ENCODE assay signal across 8 cellular contexts in the genomic region with DNA sequence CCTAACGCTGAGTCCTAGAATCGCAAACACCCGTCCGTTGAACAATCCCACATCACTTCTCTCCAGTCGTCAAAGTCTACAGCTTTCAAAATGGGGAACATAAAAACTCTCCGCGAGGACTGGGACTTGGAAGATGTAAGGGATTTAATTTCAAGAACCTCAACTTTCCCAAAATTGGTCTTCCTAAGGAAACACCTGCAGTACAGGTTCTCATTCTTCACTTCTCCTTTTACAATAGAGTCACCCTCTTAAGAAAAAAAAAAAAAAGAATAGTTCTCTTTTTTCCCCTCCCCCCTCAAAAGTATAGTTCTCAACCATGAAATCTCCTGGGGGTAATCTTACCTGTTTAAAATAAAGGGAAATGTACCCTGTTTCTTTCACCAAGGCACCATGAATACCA. TPM values are rescaled to one million over a fixed set of nuclear protein-coding genes. Genes with fewer than 3 reads are reported as not detected.
DNase-seq lines count a peak whose midpoint lies in the region; ATAC-seq and TF ChIP-seq lines count a peak whose summit lies in the region.

No MANE protein-coding gene starts in this region.

- H3K4me1 ChIP-seq in GM23338 (ENCODE audit: insufficient read depth): peaks cover 31% of the 10 kb centered on the region
- peaks cover 9% of the 10 kb centered on the region for H3K4me1 ChIP-seq in mesendoderm (ENCODE audit: control insufficient read depth, low read depth, low read length)

- H3K56ac ChIP-seq in mesendoderm (ENCODE audit: low read length): peak overlapping the region; percentile 75

- H2BK120ac ChIP-seq in mesendoderm (ENCODE audit: low read depth, low read length): no peak overlapping the region

- WGBS in mesendoderm (ENCODE audit: extremely low coverage, insufficient coverage, low lambda C conversion rate): no CpG with 5 or more reads among the region's 7 CpGs

- H3K4me2 ChIP-seq in GM23338 (peak overlapping the region; percentile 92), mesendoderm (ENCODE audit: low read length) (peak overlapping the region; percentile 44)

- intact Hi-C loops in activated CD8-positive, alpha-beta T cell treated with anti-CD3 and anti-CD28 coated beads for 36 hours (cut with micrococcal nuclease): no loop called here

- H4K20me1 ChIP-seq in GM23338 (replicated peaks; ENCODE audit: insufficient read depth): peaks cover 11% of the 10 kb centered on the region

- POLR2A ChIA-PET in activated CD8-positive, alpha-beta T cell treated with anti-CD3 and anti-CD28 coated beads for 36 hours (lab: Charles Lee): interaction anchor here (0.7 to 1.4 kb wide), 4 partner anchors 16 to 387 kb away, joined by 3 to 4 read pairs (median 4); a partner anchor contains a TSS

- no peak overlapping the region for H4K8ac ChIP-seq in mesendoderm (ENCODE audit: low read depth, low read length)

- H3K4me1 Mint-ChIP-seq in GM23338: peaks cover 45% of the 10 kb centered on the region
- H3K4me1 Mint-ChIP-seq in activated CD8-positive, alpha-beta T cell treated with anti-CD3 and anti-CD28 coated beads for 36 hours (ENCODE audit: low read depth): peaks cover 38% of the 10 kb centered on the region

- no peak overlapping the region for H2BK15ac ChIP-seq in mesendoderm (replicated peaks; ENCODE audit: low read depth)

- no peak overlapping the region for H3K18ac ChIP-seq in mesendoderm (ENCODE audit: low read length)

- peaks cover 6% of the 10 kb centered on the region for H3K79me1 ChIP-seq in mesendoderm (ENCODE audit: low read length)

- H3K27ac ChIP-seq in 22Rv1 (peak overlapping the region; percentile 98), GM23338 (ENCODE audit: low read depth) (peak overlapping the region; percentile 72; the same call in 1 of the 2 replicates), mesendoderm (ENCODE audit: low read depth, low read length) (no peak overlapping the region)

- no peak overlapping the region for H4K5ac ChIP-seq in mesendoderm (ENCODE audit: low read length)

- H3K27me3 ChIP-seq in GM23338 (ENCODE audit: insufficient read depth) (no peaks in the 10 kb centered on the region), mesendoderm (ENCODE audit: insufficient read depth, low read length, poor library complexity) (no peaks in the 10 kb centered on the region)

- H3K79me2 ChIP-seq in GM23338 (replicated peaks; ENCODE audit: insufficient read depth) (peaks cover 35% of the 10 kb centered on the region), mesendoderm (ENCODE audit: control insufficient read depth, insufficient read depth, low read length) (peaks cover 26% of the 10 kb centered on the region)

- no peak overlapping the region for H3K27ac Mint-ChIP-seq in GM23338
- H3K27ac Mint-ChIP-seq in activated CD8-positive, alpha-beta T cell treated with anti-CD3 and anti-CD28 coated beads for 36 hours: peak overlapping the region; percentile 98

- peaks cover 12% of the 10 kb centered on the region for H3F3A ChIP-seq in GM23338 (replicated peaks; ENCODE audit: low read depth)

- H3K4ac ChIP-seq in mesendoderm (ENCODE audit: low read depth, low read length): no peak overlapping the region

- CTCF ChIA-PET in activated CD8-positive, alpha-beta T cell treated with anti-CD3 and anti-CD28 coated beads for 36 hours (lab: Charles Lee): no interaction called here

- H2AFZ ChIP-seq in GM23338: peak overlapping the region; percentile 65; the same call in 1 of the 2 replicates

- peaks cover 13% of the 10 kb centered on the region for H3K36me3 ChIP-seq in GM23338 (ENCODE audit: insufficient read depth)
- peaks cover 5% of the 10 kb centered on the region for H3K36me3 ChIP-seq in mesendoderm (ENCODE audit: control insufficient read depth, insufficient read depth, low read length)

- peak overlapping the region; percentile 64 for H3K9ac ChIP-seq in mesendoderm (ENCODE audit: low read length)

- peaks cover 29% of the 10 kb centered on the region for H3K36me3 Mint-ChIP-seq in GM23338 (ENCODE audit: low read depth)
- peaks cover 35% of the 10 kb centered on the region for H3K36me3 Mint-ChIP-seq in activated CD8-positive, alpha-beta T cell treated with anti-CD3 and anti-CD28 coated beads for 36 hours (ENCODE audit: low read depth)

- no peaks in the 10 kb centered on the region for H3K9me3 Mint-ChIP-seq in GM23338
- no peaks in the 10 kb centered on the region for H3K9me3 Mint-ChIP-seq in activated CD8-positive, alpha-beta T cell treated with anti-CD3 and anti-CD28 coated beads for 36 hours

- peak overlapping the region; percentile 90 for H3K4me3 Mint-ChIP-seq in GM23338
- peak overlapping the region; percentile 90 for H3K4me3 Mint-ChIP-seq in activated CD8-positive, alpha-beta T cell treated with anti-CD3 and anti-CD28 coated beads for 36 hours

- DNase-seq in GM23338 (ENCODE audit: low spot score) (no peak), mesendoderm (no peak), cortex of kidney (lab: John Stamatoyannopoulos, UW) (no peak)
- no peak for DNase-seq in activated CD8-positive, alpha-beta T cell treated with anti-CD3 and anti-CD28 coated beads for 36 hours
- no peak for DNase-seq in stimulated activated CD4-positive, alpha-beta T cell treated with anti-CD3 and anti-CD28 coated beads, Interleukin-15, amount 100 ng/mL, for 24 hours

- H3K4me3 ChIP-seq in GM23338: peak overlapping the region; percentile 80
- no peak overlapping the region for H3K4me3 ChIP-seq in mesendoderm (ENCODE audit: low read length)

- H3K23ac ChIP-seq in mesendoderm (ENCODE audit: low read length): no peak overlapping the region

- H3K27me3 Mint-ChIP-seq in GM23338 (ENCODE audit: insufficient read depth, low read depth, poor library complexity): peaks cover 14% of the 10 kb centered on the region
- H3K27me3 Mint-ChIP-seq in activated CD8-positive, alpha-beta T cell treated with anti-CD3 and anti-CD28 coated beads for 36 hours: no peaks in the 10 kb centered on the region

- H2AK5ac ChIP-seq in mesendoderm (ENCODE audit: low read length): no peak overlapping the region

- no peak overlapping the region for H2BK5ac ChIP-seq in mesendoderm (ENCODE audit: low read length)

- TF ChIP-seq CTCF in 22Rv1 (IDR thresholded peaks at IDR 0.05) (no peak), GM23338 (conservative IDR thresholded peaks at IDR 0.05; ENCODE audit: low read depth in 2 of 2) (no peak)
- TF ChIP-seq CTCF in activated CD8-positive, alpha-beta T cell treated with anti-CD3 and anti-CD28 coated beads for 36 hours (IDR thresholded peaks at IDR 0.05): no peak

- no peaks in the 10 kb centered on the region for H3K9me2 ChIP-seq in GM23338 (ENCODE audit: insufficient read depth)

- ATAC-seq in GM23338 (no peak), HG02885 (IDR thresholded peaks at IDR 0.05; ENCODE audit: poor library complexity, unreplicated experiment) (no peak), GM19455 (IDR thresholded peaks at IDR 0.05; ENCODE audit: unreplicated experiment) (no peak)
- no peak for ATAC-seq in activated CD8-positive, alpha-beta T cell treated with anti-CD3 and anti-CD28 coated beads for 36 hours

TF ChIP-seq in GM23338, 12 proteins besides CTCF, POLR2A, EP300 and RAD21:
- TF ChIP-seq, protein P1, sequence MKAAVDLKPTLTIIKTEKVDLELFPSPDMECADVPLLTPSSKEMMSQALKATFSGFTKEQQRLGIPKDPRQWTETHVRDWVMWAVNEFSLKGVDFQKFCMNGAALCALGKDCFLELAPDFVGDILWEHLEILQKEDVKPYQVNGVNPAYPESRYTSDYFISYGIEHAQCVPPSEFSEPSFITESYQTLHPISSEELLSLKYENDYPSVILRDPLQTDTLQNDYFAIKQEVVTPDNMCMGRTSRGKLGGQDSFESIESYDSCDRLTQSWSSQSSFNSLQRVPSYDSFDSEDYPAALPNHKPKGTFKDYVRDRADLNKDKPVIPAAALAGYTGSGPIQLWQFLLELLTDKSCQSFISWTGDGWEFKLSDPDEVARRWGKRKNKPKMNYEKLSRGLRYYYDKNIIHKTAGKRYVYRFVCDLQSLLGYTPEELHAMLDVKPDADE (IDR thresholded peaks at IDR 0.05): no peak
TF ChIP-seq in GM23338: peak in this region for 0.

RNA-seq across cellular contexts. Expression of a gene that starts 1.4 kb away (rescaled TPM):
- 73.2 and 107 TPM in 2 replicates for total RNA-seq in GM23338 (2014; rRNA removed; shearing (Covaris generic))
- polyA plus RNA-seq in GM23338 (2016; fragmentation: Nextera tagmentation; extraction: Ambion mirVana): 67.4 and 71.0 TPM in 2 replicates
- total RNA-seq in activated CD8-positive, alpha-beta T cell treated with anti-CD3 and anti-CD28 coated beads for 36 hours: 10 to 100 TPM; 59.8 to 72.4 TPM
- polyA plus RNA-seq in mesendoderm (2013, experiment 1 of 2): 68.6 TPM
- polyA plus RNA-seq in mesendoderm (2013, experiment 2 of 2): 69.9 TPM

RNA-seq across cellular contexts. Expression of a gene that starts 6.6 kb away (rescaled TPM):
- 7.7 and 8.8 TPM in 2 replicates for total RNA-seq in GM23338 (2014; rRNA removed; shearing (Covaris generic))
- polyA plus RNA-seq in GM23338 (2016; fragmentation: Nextera tagmentation; extraction: Ambion mirVana): 1.9 and 3.9 TPM in 2 replicates
- 1 to 10 TPM; 7.2 to 7.5 TPM for total RNA-seq in activated CD8-positive, alpha-beta T cell treated with anti-CD3 and anti-CD28 coated beads for 36 hours
- 4.3 TPM for polyA plus RNA-seq in mesendoderm (2013, experiment 1 of 2)
- 4.1 TPM for polyA plus RNA-seq in mesendoderm (2013, experiment 2 of 2)

RNA-seq across cellular contexts. Expression of a gene that starts 10.3 kb away (rescaled TPM):
- total RNA-seq in GM23338 (2014; rRNA removed; shearing (Covaris generic)): 29.1 and 37.5 TPM in 2 replicates
- 18.1 and 19.9 TPM in 2 replicates for polyA plus RNA-seq in GM23338 (2016; fragmentation: Nextera tagmentation; extraction: Ambion mirVana)
- total RNA-seq in activated CD8-positive, alpha-beta T cell treated with anti-CD3 and anti-CD28 coated beads for 36 hours: 100 to 1,000 TPM; 179 to 183 TPM
- 14.8 TPM for polyA plus RNA-seq in mesendoderm (2013, experiment 1 of 2)
- 14.4 TPM for polyA plus RNA-seq in mesendoderm (2013, experiment 2 of 2)

RNA-seq across cellular contexts. Expression of a gene that starts 25.4 kb away (rescaled TPM):
- total RNA-seq in GM23338 (2014; rRNA removed; shearing (Covaris generic)): 44.9 and 52.2 TPM in 2 replicates
- 28.0 and 31.7 TPM in 2 replicates for polyA plus RNA-seq in GM23338 (2016; fragmentation: Nextera tagmentation; extraction: Ambion mirVana)
- total RNA-seq in activated CD8-positive, alpha-beta T cell treated with anti-CD3 and anti-CD28 coated beads for 36 hours: 10 to 100 TPM; 24.2 to 24.3 TPM
- 41.9 TPM for polyA plus RNA-seq in mesendoderm (2013, experiment 1 of 2)
- 41.2 TPM for polyA plus RNA-seq in mesendoderm (2013, experiment 2 of 2)

RNA-seq across cellular contexts. Expression of a gene that starts 34.7 kb away (rescaled TPM):
- total RNA-seq in GM23338 (2014; rRNA removed; shearing (Covaris generic)): 62.2 and 80.4 TPM in 2 replicates
- 54.0 and 56.1 TPM in 2 replicates for polyA plus RNA-seq in GM23338 (2016; fragmentation: Nextera tagmentation; extraction: Ambion mirVana)
- total RNA-seq in activated CD8-positive, alpha-beta T cell treated with anti-CD3 and anti-CD28 coated beads for 36 hours: 10 to 100 TPM; 78.1 to 92.3 TPM
- 82.0 TPM for polyA plus RNA-seq in mesendoderm (2013, experiment 1 of 2)
- polyA plus RNA-seq in mesendoderm (2013, experiment 2 of 2): 81.7 TPM
